In genomic region chr2:186960241-186960640, GRCh38 we compare ENCODE assay signal across 5 cellular contexts.
DNase-seq lines count a peak whose midpoint lies in the region; ATAC-seq and TF ChIP-seq lines count a peak whose summit lies in the region.
"Not testable (repeated sequence)": the region's sequence is repeated elsewhere in the genome, so short reads cannot be mapped to it uniquely, and the experiment has no call there.

No MANE protein-coding gene starts in this region.

- H3K27me3 ChIP-seq in endodermal cell (ENCODE audit: control insufficient read depth, insufficient read depth, low read length, poor library complexity, severe bottlenecking) = not testable (repeated sequence)

- DNase-seq in activated CD8-positive, alpha-beta memory T cell treated with anti-CD3 and anti-CD28 coated beads, Interleukin-2, amount 50 U/mL, for 48 hours = peak; percentile 3
- peak; percentile 17 for DNase-seq in endodermal cell
- peak; percentile 3 for DNase-seq in left lobe of liver (ENCODE audit: low spot score)
- DNase-seq in osteocyte (ENCODE audit: extremely low spot score, unreplicated experiment) = peak; percentile 62
- DNase-seq in ureter (ENCODE audit: low spot score) = peak; percentile 6

- not testable (repeated sequence) for H3K4me1 Mint-ChIP-seq in endodermal cell; osteocyte (ENCODE audit: unreplicated experiment)

- H3K36me3 ChIP-seq in endodermal cell (ENCODE audit: control insufficient read depth, insufficient read depth, low read length) = not testable (repeated sequence)

- not testable (repeated sequence) for H3K36me3 Mint-ChIP-seq in endodermal cell (ENCODE audit: low read depth); osteocyte (ENCODE audit: unreplicated experiment)

- H3K9ac ChIP-seq in endodermal cell (ENCODE audit: extremely low read depth, low read length, poor library complexity, severe bottlenecking) = not testable (repeated sequence)

- not testable (repeated sequence) for H3K4me3 ChIP-seq in endodermal cell (ENCODE audit: low read length)

- H3K27me3 Mint-ChIP-seq in endodermal cell (ENCODE audit: insufficient read depth); osteocyte (ENCODE audit: unreplicated experiment): not testable (repeated sequence)

- ATAC-seq in left lobe of liver = not testable (repeated sequence)

- not testable (repeated sequence) for H3K4me3 Mint-ChIP-seq in endodermal cell; osteocyte (ENCODE audit: unreplicated experiment)

- not testable (repeated sequence) for H3K27ac Mint-ChIP-seq in endodermal cell; osteocyte (ENCODE audit: unreplicated experiment)

- not testable (repeated sequence) for H3K4me1 ChIP-seq in endodermal cell (ENCODE audit: control insufficient read depth, insufficient read depth, low read length)

- H3K9me3 Mint-ChIP-seq in endodermal cell; osteocyte (ENCODE audit: unreplicated experiment): not testable (repeated sequence)

- H3K27ac ChIP-seq in endodermal cell (ENCODE audit: low read depth, low read length) = not testable (repeated sequence)

- WGBS in endodermal cell (ENCODE audit: insufficient coverage in 1 of 2, insufficient read length in 1 of 2), 2 experiments = 90 to 93% methylated on average over 3 to 5 of the region's 5 CpGs

- TF ChIP-seq CTCF in endodermal cell (conservative IDR thresholded peaks at IDR 0.05); osteocyte (IDR thresholded peaks at IDR 0.05): not testable (repeated sequence)

- not testable (repeated sequence) for H3K9me3 ChIP-seq in endodermal cell (ENCODE audit: control insufficient read depth, low read length)

Comparison
In these comparisons a context has a peak if more than half of its experiments do, and no peak if none do; other contexts are left out.
1. DNase-seq: peak in every context shown above with its lines; median percentile 62 in osteocyte; 17 in endodermal cell; 6 in ureter; 3 in activated CD8-positive, alpha-beta memory T cell treated with anti-CD3 and anti-CD28 coated beads, Interleukin-2, amount 50 U/mL, for 48 hours; 3 in left lobe of liver.